ENCODE assay signal across 1 cellular context in the genomic region with DNA sequence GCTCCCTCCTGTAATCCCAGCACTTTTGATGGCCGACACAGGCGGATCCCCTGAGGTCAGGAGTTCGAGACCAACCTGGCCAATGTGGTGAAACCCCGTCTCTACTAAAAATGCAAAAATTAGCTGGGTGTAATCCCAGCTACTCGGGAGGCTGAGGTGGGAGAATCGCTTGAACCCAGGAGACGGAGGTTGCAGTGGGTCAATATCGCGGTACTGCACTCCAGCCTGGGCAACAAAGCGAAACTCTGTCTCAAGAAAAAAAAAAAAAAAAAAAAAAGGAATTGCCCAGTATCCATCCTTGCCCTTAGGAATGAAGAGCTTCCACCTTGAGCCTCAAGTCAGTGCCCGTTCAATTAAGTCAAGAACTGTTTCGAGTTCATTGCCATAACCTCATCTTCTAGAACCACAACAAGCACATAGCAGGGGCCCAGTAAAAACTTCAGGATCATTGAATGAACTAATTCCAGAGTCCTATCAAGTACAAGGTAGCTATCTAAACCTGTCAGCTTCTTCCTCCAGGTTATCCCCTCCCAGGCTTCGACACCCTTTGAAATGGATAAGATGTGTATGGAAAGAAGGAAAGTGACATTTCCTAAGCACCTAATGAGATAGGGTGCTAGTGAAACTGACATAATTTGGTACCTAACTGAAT.
TF ChIP-seq lines count a peak whose summit lies in the region.

No MANE protein-coding gene starts in this region.

TF ChIP-seq in IMR-90, 13 proteins besides CTCF, POLR2A, EP300 and RAD21:
- TF ChIP-seq FOS (IDR thresholded peaks at IDR 0.05; ENCODE audit: low read depth, low read length) (no peak), CHD1 (IDR thresholded peaks at IDR 0.05; ENCODE audit: low read depth, low read length) (no peak), RCOR1 (IDR thresholded peaks at IDR 0.05; ENCODE audit: insufficient replicate concordance, low read length) (no peak), MXI1 (IDR thresholded peaks at IDR 0.05; ENCODE audit: borderline replicate concordance, low read depth, low read length) (no peak), MAFK (IDR thresholded peaks at IDR 0.05; ENCODE audit: low read depth, low read length) (no peak), CEBPB (IDR thresholded peaks at IDR 0.05; ENCODE audit: low read depth, low read length) (no peak), SMC3 (IDR thresholded peaks at IDR 0.05; ENCODE audit: low read depth, low read length) (no peak), BHLHE40 (IDR thresholded peaks at IDR 0.05; ENCODE audit: low read depth, low read length) (no peak), USF2 (IDR thresholded peaks at IDR 0.05; ENCODE audit: low read depth, low read length) (no peak), MAZ (IDR thresholded peaks at IDR 0.05; ENCODE audit: borderline replicate concordance, low read depth, low read length) (no peak), NFE2L2 (IDR thresholded peaks at IDR 0.05; ENCODE audit: low read depth, low read length) (no peak), ELK1 (IDR thresholded peaks at IDR 0.05; ENCODE audit: borderline replicate concordance, low read depth, low read length) (no peak), RFX5 (IDR thresholded peaks at IDR 0.05; ENCODE audit: low read depth, low read length) (no peak)
